ENCODE assay signal across 8 cellular contexts in genomic region chr3:118817748-118818165, GRCh38.
DNase-seq lines count a peak whose midpoint lies in the region; ATAC-seq and TF ChIP-seq lines count a peak whose summit lies in the region.

No MANE protein-coding gene starts in this region.

- peak; percentile 91 for TF ChIP-seq CTCF in AG10803 (conservative IDR thresholded peaks at IDR 0.05; ENCODE audit: low read length)
- peak; percentile 45 for TF ChIP-seq CTCF in thoracic aorta (IDR thresholded peaks at IDR 0.05)

- H3K36me3 ChIP-seq in SK-N-MC (ENCODE audit: insufficient read depth, low read length) (no peaks in the 10 kb centered on the region), thoracic aorta (no peaks in the 10 kb centered on the region)

- peak; percentile 60 for DNase-seq in AG10803 (ENCODE audit: low read depth)
- peak; percentile 25 for DNase-seq in NCI-H1048 (lab: John Stamatoyannopoulos, UW)
- peak; percentile 30 for DNase-seq in SK-N-MC (ENCODE audit: low read depth, low spot score)
- DNase-seq in dedifferentiated amniotic fluid mesenchymal stem cell (ENCODE audit: extremely low spot score), result peak; percentile 70
- DNase-seq in lung microvascular endothelial cell (ENCODE audit: low read depth in 2 of 2), result peak; percentile 54 to 61
- DNase-seq in thoracic aorta (ENCODE audit: low spot score), result no peak

- no peak overlapping the region for H3K4me3 ChIP-seq in AG10803 (ENCODE audit: low read length)
- no peak overlapping the region for H3K4me3 ChIP-seq in SK-N-MC
- H3K4me3 ChIP-seq in thoracic aorta, result no peak overlapping the region

- no peaks in the 10 kb centered on the region for H3K27me3 ChIP-seq in thoracic aorta (replicated peaks; ENCODE audit: insufficient read depth)

- ATAC-seq in GM18502 (IDR thresholded peaks at IDR 0.05; ENCODE audit: poor library complexity, unreplicated experiment) (peak; percentile 78), HG02759 (IDR thresholded peaks at IDR 0.05; ENCODE audit: unreplicated experiment) (peak; percentile 69), thoracic aorta (ENCODE audit: insufficient number of reproducible peaks, low FRiP score, low read depth) (no peak)

- H3K27ac ChIP-seq in SK-N-MC (no peak overlapping the region), thoracic aorta (no peak overlapping the region)

- no peaks in the 10 kb centered on the region for H3K9me3 ChIP-seq in SK-N-MC (ENCODE audit: low read depth, low read length)
- no peaks in the 10 kb centered on the region for H3K9me3 ChIP-seq in thoracic aorta

- no peaks in the 10 kb centered on the region for H3K4me1 ChIP-seq in thoracic aorta (ENCODE audit: control insufficient read depth in 1 of 2, low read depth in 2 of 2)

- H3K9ac ChIP-seq in SK-N-MC (ENCODE audit: insufficient read length), result no peak overlapping the region
